ENCODE assay signal across 1 cellular context in genomic region chrX:18674788-18675735, GRCh38.
TF ChIP-seq lines count a peak whose summit lies in the region.

No MANE protein-coding gene starts in this region.

TF ChIP-seq in HepG2, 621 proteins besides CTCF, POLR2A, EP300 and RAD21 (continued from another document):
- peak; percentile 70 for TF ChIP-seq ZGPAT (CRISPR knock-in tag; IDR thresholded peaks at IDR 0.05)
- TF ChIP-seq TAF1 (CRISPR knock-in tag; IDR thresholded peaks at IDR 0.05), result peak; percentile 22; the same call in 1 of the 2 replicates
- TF ChIP-seq FOXK1 (CRISPR knock-in tag; IDR thresholded peaks at IDR 0.05; ENCODE audit: borderline replicate concordance, low read depth), result peak; percentile 54; the same call in 1 of the 2 replicates
- no peak for TF ChIP-seq NONO (IDR thresholded peaks at IDR 0.05)
- TF ChIP-seq NONO (CRISPR knock-in tag; conservative IDR thresholded peaks at IDR 0.05), result 0 out of 2 replicates have a peak, but pooled peaks have one; percentile 22
- TF ChIP-seq, protein P1, sequence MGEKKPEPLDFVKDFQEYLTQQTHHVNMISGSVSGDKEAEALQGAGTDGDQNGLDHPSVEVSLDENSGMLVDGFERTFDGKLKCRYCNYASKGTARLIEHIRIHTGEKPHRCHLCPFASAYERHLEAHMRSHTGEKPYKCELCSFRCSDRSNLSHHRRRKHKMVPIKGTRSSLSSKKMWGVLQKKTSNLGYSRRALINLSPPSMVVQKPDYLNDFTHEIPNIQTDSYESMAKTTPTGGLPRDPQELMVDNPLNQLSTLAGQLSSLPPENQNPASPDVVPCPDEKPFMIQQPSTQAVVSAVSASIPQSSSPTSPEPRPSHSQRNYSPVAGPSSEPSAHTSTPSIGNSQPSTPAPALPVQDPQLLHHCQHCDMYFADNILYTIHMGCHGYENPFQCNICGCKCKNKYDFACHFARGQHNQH (CRISPR knock-in tag; IDR thresholded peaks at IDR 0.05), result 0 out of 2 replicates have a peak, but pooled peaks have one; percentile 21
- 0 out of 2 replicates have a peak, but pooled peaks have one; percentile 26 for TF ChIP-seq KDM1A (CRISPR knock-in tag; IDR thresholded peaks at IDR 0.05)
- TF ChIP-seq ZNF331 (CRISPR knock-in tag; IDR thresholded peaks at IDR 0.05), result peak; percentile 56
- TF ChIP-seq PHF21A (CRISPR knock-in tag; IDR thresholded peaks at IDR 0.05), result peak; percentile 55; the same call in 1 of the 2 replicates
- TF ChIP-seq, protein P2, sequence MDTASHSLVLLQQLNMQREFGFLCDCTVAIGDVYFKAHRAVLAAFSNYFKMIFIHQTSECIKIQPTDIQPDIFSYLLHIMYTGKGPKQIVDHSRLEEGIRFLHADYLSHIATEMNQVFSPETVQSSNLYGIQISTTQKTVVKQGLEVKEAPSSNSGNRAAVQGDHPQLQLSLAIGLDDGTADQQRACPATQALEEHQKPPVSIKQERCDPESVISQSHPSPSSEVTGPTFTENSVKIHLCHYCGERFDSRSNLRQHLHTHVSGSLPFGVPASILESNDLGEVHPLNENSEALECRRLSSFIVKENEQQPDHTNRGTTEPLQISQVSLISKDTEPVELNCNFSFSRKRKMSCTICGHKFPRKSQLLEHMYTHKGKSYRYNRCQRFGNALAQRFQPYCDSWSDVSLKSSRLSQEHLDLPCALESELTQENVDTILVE (CRISPR knock-in tag; IDR thresholded peaks at IDR 0.05), result 0 out of 2 replicates have a peak, but pooled peaks have one; percentile 35
- peak; percentile 38 for TF ChIP-seq ZEB1 (IDR thresholded peaks at IDR 0.05; ENCODE audit: insufficient replicate concordance, low read depth)
- peak; percentile 69; the same call in 1 of the 2 replicates for TF ChIP-seq ZNF362 (CRISPR knock-in tag; IDR thresholded peaks at IDR 0.05; ENCODE audit: borderline replicate concordance)
- TF ChIP-seq PHF20 (CRISPR knock-in tag; IDR thresholded peaks at IDR 0.05), result peak; percentile 36
- no peak for TF ChIP-seq ZNF782 (CRISPR knock-in tag; IDR thresholded peaks at IDR 0.05; ENCODE audit: borderline replicate concordance)
- TF ChIP-seq ZNF263 (CRISPR knock-in tag; IDR thresholded peaks at IDR 0.05), result no peak
- peak; percentile 35; the same call in 1 of the 2 replicates for TF ChIP-seq MAX (IDR thresholded peaks at IDR 0.05)
- TF ChIP-seq YY1 (IDR thresholded peaks at IDR 0.05; ENCODE audit: insufficient read depth, insufficient replicate concordance, low read depth, low read length), result peak; percentile 4
- peak; percentile 47 for TF ChIP-seq HDAC1 (CRISPR knock-in tag; IDR thresholded peaks at IDR 0.05)
- peak; percentile 77 for TF ChIP-seq RBM39 (IDR thresholded peaks at IDR 0.05; ENCODE audit: low read depth, low read length, poor library complexity, severe bottlenecking)
- TF ChIP-seq REST (IDR thresholded peaks at IDR 0.05; ENCODE audit: borderline replicate concordance in 1 of 2, low read depth in 1 of 2, low read length in 2 of 2), result no peak
- TF ChIP-seq RCOR2 (CRISPR knock-in tag; IDR thresholded peaks at IDR 0.05), result 0 out of 2 replicates have a peak, but pooled peaks have one; percentile 15
- peak; percentile 98 for TF ChIP-seq ZNF24 (IDR thresholded peaks at IDR 0.05)
- TF ChIP-seq, protein P3, sequence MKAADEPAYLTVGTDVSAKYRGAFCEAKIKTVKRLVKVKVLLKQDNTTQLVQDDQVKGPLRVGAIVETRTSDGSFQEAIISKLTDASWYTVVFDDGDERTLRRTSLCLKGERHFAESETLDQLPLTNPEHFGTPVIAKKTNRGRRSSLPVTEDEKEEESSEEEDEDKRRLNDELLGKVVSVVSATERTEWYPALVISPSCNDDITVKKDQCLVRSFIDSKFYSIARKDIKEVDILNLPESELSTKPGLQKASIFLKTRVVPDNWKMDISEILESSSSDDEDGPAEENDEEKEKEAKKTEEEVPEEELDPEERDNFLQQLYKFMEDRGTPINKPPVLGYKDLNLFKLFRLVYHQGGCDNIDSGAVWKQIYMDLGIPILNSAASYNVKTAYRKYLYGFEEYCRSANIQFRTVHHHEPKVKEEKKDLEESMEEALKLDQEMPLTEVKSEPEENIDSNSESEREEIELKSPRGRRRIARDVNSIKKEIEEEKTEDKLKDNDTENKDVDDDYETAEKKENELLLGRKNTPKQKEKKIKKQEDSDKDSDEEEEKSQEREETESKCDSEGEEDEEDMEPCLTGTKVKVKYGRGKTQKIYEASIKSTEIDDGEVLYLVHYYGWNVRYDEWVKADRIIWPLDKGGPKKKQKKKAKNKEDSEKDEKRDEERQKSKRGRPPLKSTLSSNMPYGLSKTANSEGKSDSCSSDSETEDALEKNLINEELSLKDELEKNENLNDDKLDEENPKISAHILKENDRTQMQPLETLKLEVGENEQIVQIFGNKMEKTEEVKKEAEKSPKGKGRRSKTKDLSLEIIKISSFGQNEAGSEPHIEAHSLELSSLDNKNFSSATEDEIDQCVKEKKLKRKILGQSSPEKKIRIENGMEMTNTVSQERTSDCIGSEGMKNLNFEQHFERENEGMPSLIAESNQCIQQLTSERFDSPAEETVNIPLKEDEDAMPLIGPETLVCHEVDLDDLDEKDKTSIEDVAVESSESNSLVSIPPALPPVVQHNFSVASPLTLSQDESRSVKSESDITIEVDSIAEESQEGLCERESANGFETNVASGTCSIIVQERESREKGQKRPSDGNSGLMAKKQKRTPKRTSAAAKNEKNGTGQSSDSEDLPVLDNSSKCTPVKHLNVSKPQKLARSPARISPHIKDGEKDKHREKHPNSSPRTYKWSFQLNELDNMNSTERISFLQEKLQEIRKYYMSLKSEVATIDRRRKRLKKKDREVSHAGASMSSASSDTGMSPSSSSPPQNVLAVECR (CRISPR knock-in tag; IDR thresholded peaks at IDR 0.05; ENCODE audit: borderline replicate concordance), result no peak; the same call in 1 of the 2 replicates
- TF ChIP-seq HDAC2 (CRISPR knock-in tag; IDR thresholded peaks at IDR 0.05), result 0 out of 2 replicates have a peak, but pooled peaks have one; percentile 6
- TF ChIP-seq RBFOX2 (IDR thresholded peaks at IDR 0.05; ENCODE audit: low read depth, low read length), result peak; percentile 66; the same call in 1 of the 2 replicates
- TF ChIP-seq ELF3 (CRISPR knock-in tag; IDR thresholded peaks at IDR 0.05), result peak; percentile 26; the same call in 1 of the 2 replicates
- TF ChIP-seq, protein P4, sequence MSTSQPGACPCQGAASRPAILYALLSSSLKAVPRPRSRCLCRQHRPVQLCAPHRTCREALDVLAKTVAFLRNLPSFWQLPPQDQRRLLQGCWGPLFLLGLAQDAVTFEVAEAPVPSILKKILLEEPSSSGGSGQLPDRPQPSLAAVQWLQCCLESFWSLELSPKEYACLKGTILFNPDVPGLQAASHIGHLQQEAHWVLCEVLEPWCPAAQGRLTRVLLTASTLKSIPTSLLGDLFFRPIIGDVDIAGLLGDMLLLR (CRISPR knock-in tag; IDR thresholded peaks at IDR 0.05), result no peak
- 0 out of 2 replicates have a peak, but pooled peaks have one; percentile 41 for TF ChIP-seq ZNF501 (CRISPR knock-in tag; IDR thresholded peaks at IDR 0.05)
- no peak for TF ChIP-seq SP2 (CRISPR knock-in tag; IDR thresholded peaks at IDR 0.05)
- no peak for TF ChIP-seq ZNF770 (CRISPR knock-in tag; IDR thresholded peaks at IDR 0.05)
- TF ChIP-seq ZFP90 (CRISPR knock-in tag; IDR thresholded peaks at IDR 0.05; ENCODE audit: borderline replicate concordance), result no peak
- peak; percentile 88 for TF ChIP-seq GABPB1 (CRISPR knock-in tag; IDR thresholded peaks at IDR 0.05)
- TF ChIP-seq ZNF256 (CRISPR knock-in tag; conservative IDR thresholded peaks at IDR 0.05), result 0 out of 2 replicates have a peak, but pooled peaks have one; percentile 27
- TF ChIP-seq RXRB (CRISPR knock-in tag; IDR thresholded peaks at IDR 0.05; ENCODE audit: borderline replicate concordance), result peak; percentile 45; the same call in 1 of the 2 replicates
- TF ChIP-seq TCF7L2 (IDR thresholded peaks at IDR 0.05; ENCODE audit: low read depth, low read length), result no peak
- peak; percentile 7; the same call in 1 of the 2 replicates for TF ChIP-seq FOSL2 (CRISPR knock-in tag; IDR thresholded peaks at IDR 0.05)
- TF ChIP-seq MXD1 (CRISPR knock-in tag; IDR thresholded peaks at IDR 0.05), result no peak
- TF ChIP-seq TFDP1 (CRISPR knock-in tag; IDR thresholded peaks at IDR 0.05; ENCODE audit: borderline replicate concordance), result no peak
- peak; percentile 66; the same call in 1 of the 2 replicates for TF ChIP-seq ZMYM3 (CRISPR knock-in tag; IDR thresholded peaks at IDR 0.05)
- TF ChIP-seq, protein P5, sequence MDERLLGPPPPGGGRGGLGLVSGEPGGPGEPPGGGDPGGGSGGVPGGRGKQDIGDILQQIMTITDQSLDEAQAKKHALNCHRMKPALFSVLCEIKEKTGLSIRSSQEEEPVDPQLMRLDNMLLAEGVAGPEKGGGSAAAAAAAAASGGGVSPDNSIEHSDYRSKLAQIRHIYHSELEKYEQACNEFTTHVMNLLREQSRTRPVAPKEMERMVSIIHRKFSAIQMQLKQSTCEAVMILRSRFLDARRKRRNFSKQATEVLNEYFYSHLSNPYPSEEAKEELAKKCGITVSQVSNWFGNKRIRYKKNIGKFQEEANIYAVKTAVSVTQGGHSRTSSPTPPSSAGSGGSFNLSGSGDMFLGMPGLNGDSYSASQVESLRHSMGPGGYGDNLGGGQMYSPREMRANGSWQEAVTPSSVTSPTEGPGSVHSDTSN (CRISPR knock-in tag; IDR thresholded peaks at IDR 0.05), result no peak
- no peak for TF ChIP-seq TEAD3 (CRISPR knock-in tag; optimal IDR thresholded peaks at IDR 0.05; ENCODE audit: borderline replicate concordance)
- no peak for TF ChIP-seq AHR (CRISPR knock-in tag; IDR thresholded peaks at IDR 0.05)
- no peak for TF ChIP-seq CREM (IDR thresholded peaks at IDR 0.05)
- TF ChIP-seq CREM (CRISPR knock-in tag; IDR thresholded peaks at IDR 0.05), result no peak
